In genomic region chr7:150994141-150994837, GRCh38 we compare ENCODE assay signal across 9 cellular contexts. TPM values are rescaled to one million over a fixed set of nuclear protein-coding genes. Genes with fewer than 3 reads are reported as not detected.
DNase-seq lines count a peak whose midpoint lies in the region; ATAC-seq lines count a peak whose summit lies in the region.
"Had no signal": no experiment of that assay in that cellular context is flagged by ENCODE, and none has a peak within 500 bp of the region (broad histone marks: within the 10 kb centered on the region; RNA-seq: fewer than 3 reads in every experiment).

No MANE protein-coding gene starts in this region.

- H3K36me3 ChIP-seq in mesendoderm (ENCODE audit: control insufficient read depth, insufficient read depth, low read length) = no peaks in the 10 kb centered on the region
- H3K36me3 ChIP-seq in HAP-1 (replicated peaks) = no peaks in the 10 kb centered on the region

- peaks cover 51% of the 10 kb centered on the region for H3K4me1 Mint-ChIP-seq in dendritic cell treated with granulocyte-macrophage colony-stimulating factor and Interleukin-4, amounts not matched to agents 40 ng/mL and 50 ng/mL, for 4 days (ENCODE audit: low read depth)

- H3K36me3 Mint-ChIP-seq in dendritic cell treated with granulocyte-macrophage colony-stimulating factor and Interleukin-4, amounts not matched to agents 40 ng/mL and 50 ng/mL, for 4 days (ENCODE audit: low read depth) = peaks cover 5% of the 10 kb centered on the region

- no peak overlapping the region for H3K4me2 ChIP-seq in mesendoderm (ENCODE audit: low read length)

- no peaks in the 10 kb centered on the region for H3K9me3 ChIP-seq in HAP-1

- intact Hi-C loops in dendritic cell treated with granulocyte-macrophage colony-stimulating factor and Interleukin-4, amounts not matched to agents 40 ng/mL and 50 ng/mL, for 4 days (cut with micrococcal nuclease) = no loop called here

- no peak overlapping the region for H3K4ac ChIP-seq in mesendoderm (ENCODE audit: low read depth, low read length)

- H3K27me3 ChIP-seq in mesendoderm (ENCODE audit: insufficient read depth, low read length, poor library complexity) (no peaks in the 10 kb centered on the region), HAP-1 (ENCODE audit: low read depth) (no peaks in the 10 kb centered on the region)

- no peak for ATAC-seq in HG03457 (IDR thresholded peaks at IDR 0.05; ENCODE audit: unreplicated experiment)

- no peak overlapping the region for H4K8ac ChIP-seq in mesendoderm (ENCODE audit: low read depth, low read length)

- H3K4me3 Mint-ChIP-seq in dendritic cell treated with granulocyte-macrophage colony-stimulating factor and Interleukin-4, amounts not matched to agents 40 ng/mL and 50 ng/mL, for 4 days = peak overlapping the region; percentile 15

- H2BK15ac ChIP-seq in mesendoderm (replicated peaks; ENCODE audit: low read depth) = no peak overlapping the region

- no CpG with 5 or more reads among the region's 15 CpGs for WGBS in mesendoderm (ENCODE audit: extremely low coverage, insufficient coverage, low lambda C conversion rate)

- no peak overlapping the region for H2BK5ac ChIP-seq in mesendoderm (ENCODE audit: low read length)

- peak overlapping the region; percentile 29 for H3K9ac ChIP-seq in mesendoderm (ENCODE audit: low read length)

- H3K4me3 ChIP-seq in mesendoderm (ENCODE audit: low read length) (no peak overlapping the region), HAP-1 (no peak overlapping the region)

- no peak overlapping the region for H4K5ac ChIP-seq in mesendoderm (ENCODE audit: low read length)

- H2AK5ac ChIP-seq in mesendoderm (ENCODE audit: low read length) = no peak overlapping the region

- no peaks in the 10 kb centered on the region for H3K79me1 ChIP-seq in mesendoderm (ENCODE audit: low read length)

- in situ Hi-C loops in HAP-1 (cut with MboI; ENCODE audit: low sequenced_read_pairs) = no loop called here

- no peaks in the 10 kb centered on the region for H3K79me2 ChIP-seq in mesendoderm (ENCODE audit: control insufficient read depth, insufficient read depth, low read length)

- peaks cover 50% of the 10 kb centered on the region for H3K27me3 Mint-ChIP-seq in dendritic cell treated with granulocyte-macrophage colony-stimulating factor and Interleukin-4, amounts not matched to agents 40 ng/mL and 50 ng/mL, for 4 days

- H3K4me1 ChIP-seq in mesendoderm (ENCODE audit: control insufficient read depth, low read depth, low read length) = no peaks in the 10 kb centered on the region
- no peaks in the 10 kb centered on the region for H3K4me1 ChIP-seq in HAP-1

- peak; percentile 48 for DNase-seq in stimulated activated CD4-positive, alpha-beta T cell treated with anti-CD3 and anti-CD28 coated beads, Interleukin-15, amount 100 ng/mL, for 24 hours
- DNase-seq in stimulated activated CD4-positive, alpha-beta T cell treated with anti-CD3 and anti-CD28 coated beads, Interleukin-1b, Interleukin-23, amount 100 ng/mL, for 48 hours = no peak
- DNase-seq in mesendoderm = peak; percentile 61
- DNase-seq in middle frontal gyrus (ENCODE audit: extremely low spot score, low spot score) = no peak
- DNase-seq in HAP-1 (ENCODE audit: low spot score in 2 of 2) = no peak
- no peak for DNase-seq in NCI-H345 treated with DMSO at 0.1 percent for 48 hours (lab: John Stamatoyannopoulos, UW; ENCODE audit: unreplicated experiment)
- DNase-seq: trophoblast cell had no signal

- peaks cover 20% of the 10 kb centered on the region for H3K9me3 Mint-ChIP-seq in dendritic cell treated with granulocyte-macrophage colony-stimulating factor and Interleukin-4, amounts not matched to agents 40 ng/mL and 50 ng/mL, for 4 days

- peak overlapping the region; percentile 62 for H3K27ac Mint-ChIP-seq in dendritic cell treated with granulocyte-macrophage colony-stimulating factor and Interleukin-4, amounts not matched to agents 40 ng/mL and 50 ng/mL, for 4 days

- no peak overlapping the region for H3K23ac ChIP-seq in mesendoderm (ENCODE audit: low read length)

- H3K27ac ChIP-seq in mesendoderm (ENCODE audit: low read depth, low read length) = no peak overlapping the region

- H3K56ac ChIP-seq in mesendoderm (ENCODE audit: low read length) = no peak overlapping the region

- no peak overlapping the region for H3K18ac ChIP-seq in mesendoderm (ENCODE audit: low read length)

- H2BK120ac ChIP-seq in mesendoderm (ENCODE audit: low read depth, low read length) = no peak overlapping the region

RNA-seq across cellular contexts. Expression of gene NOS3, which starts 3.5 kb away (rescaled TPM):
- 2.6 TPM for polyA plus RNA-seq in mesendoderm (2013, experiment 1 of 2)
- polyA plus RNA-seq in mesendoderm (2013, experiment 2 of 2) = 2.6 TPM

RNA-seq across cellular contexts. Expression of gene KCNH2, which starts 16.2 kb away (rescaled TPM):
- 0.93 TPM for polyA plus RNA-seq in mesendoderm (2013, experiment 1 of 2)
- polyA plus RNA-seq in mesendoderm (2013, experiment 2 of 2) = 0.73 TPM

RNA-seq across cellular contexts. Expression of gene ATG9B, which starts 30.0 kb away (rescaled TPM):
- 1.1 TPM for polyA plus RNA-seq in mesendoderm (2013, experiment 1 of 2)
- 0.53 TPM for polyA plus RNA-seq in mesendoderm (2013, experiment 2 of 2)

RNA-seq across cellular contexts. Expression of gene ABCB8, which starts 34.0 kb away (rescaled TPM):
- 7.0 TPM for polyA plus RNA-seq in mesendoderm (2013, experiment 1 of 2)
- polyA plus RNA-seq in mesendoderm (2013, experiment 2 of 2) = 6.8 TPM

RNA-seq across cellular contexts. Expression of gene ASIC3, which starts 54.0 kb away (rescaled TPM):
- 0.27 TPM for polyA plus RNA-seq in mesendoderm (2013, experiment 1 of 2)
- 0.31 TPM for polyA plus RNA-seq in mesendoderm (2013, experiment 2 of 2)

Comparison
In these comparisons a context has a peak if more than half of its experiments do, and no peak if none do; other contexts are left out.
1. DNase-seq: peak in stimulated activated CD4-positive, alpha-beta T cell treated with anti-CD3 and anti-CD28 coated beads, Interleukin-15, amount 100 ng/mL, for 24 hours (single experiment) and mesendoderm (single experiment); none in stimulated activated CD4-positive, alpha-beta T cell treated with anti-CD3 and anti-CD28 coated beads, Interleukin-1b, Interleukin-23, amount 100 ng/mL, for 48 hours (single experiment), middle frontal gyrus (single experiment), HAP-1 (0 of 2) and NCI-H345 treated with DMSO at 0.1 percent for 48 hours (single experiment).